8 cellular contexts compared by ENCODE assay signal in genomic region chr16:66552288-66553143, GRCh38.
A peak's percentile ranks its signal among the peaks of the same experiment; 100 is the strongest.
DNase-seq lines count a peak whose midpoint lies in the region; ATAC-seq, FAIRE-seq and TF ChIP-seq lines count a peak whose summit lies in the region.

TSS of gene CKLF (plus strand) at chr16:66552576. CDS start at chr16:66552716, 140 bp downstream.

- TF ChIP-seq CTCF in choroid plexus epithelial cell (conservative IDR thresholded peaks at IDR 0.05; ENCODE audit: low read depth, low read length), result no peak

- DNase-seq in AML-193 (lab: John Stamatoyannopoulos, UW), result peak; percentile 88 to 89
- DNase-seq in GM19239 (ENCODE audit: insufficient read length, low spot score), result peak; percentile 91
- DNase-seq in NCI-H524 treated with DMSO at 0.1 percent for 48 hours (lab: John Stamatoyannopoulos, UW), result peak; percentile 35
- DNase-seq in activated CD4-positive, alpha-beta T cell treated with anti-CD3 and anti-CD28 coated beads for 4 hours, result peak; percentile 86 to 88
- peak; percentile 92 for DNase-seq in choroid plexus epithelial cell (ENCODE audit: low read depth)
- peak; percentile 75 to 79 for DNase-seq in stimulated activated CD4-positive, alpha-beta T cell treated with anti-CD3 and anti-CD28 coated beads, Interleukin-1b, Interleukin-23, amount 100 ng/mL, for 1 hour (ENCODE audit: low read depth in 2 of 2)

- H3K27me3 ChIP-seq in layer of hippocampus (ENCODE audit: control insufficient read depth, insufficient read depth, low read length), result no peaks in the 10 kb centered on the region

- peak; percentile 72 for ATAC-seq in HG03442 (IDR thresholded peaks at IDR 0.05; ENCODE audit: unreplicated experiment)

- peak within 1 kb of the TSS; percentile 98 for H3K27ac ChIP-seq in layer of hippocampus (ENCODE audit: low read depth, low read length)

- H3K4me3 ChIP-seq in choroid plexus epithelial cell (ENCODE audit: low read depth, low read length), result peak within 1 kb of the TSS; percentile 84

- no peak for FAIRE-seq in GM19239 (lab: Jason Lieb, UNC)

Comparison
In these comparisons a context has a peak if more than half of its experiments do, and no peak if none do; other contexts are left out.
1. Peak in every context shown above with its lines: DNase-seq, ATAC-seq, H3K4me3 ChIP-seq and H3K27ac ChIP-seq.
2. DNase-seq: peak in every context shown above with its lines; median percentile 92 in choroid plexus epithelial cell; 91 in GM19239; 88 in AML-193; 87 in activated CD4-positive, alpha-beta T cell treated with anti-CD3 and anti-CD28 coated beads for 4 hours; 77 in stimulated activated CD4-positive, alpha-beta T cell treated with anti-CD3 and anti-CD28 coated beads, Interleukin-1b, Interleukin-23, amount 100 ng/mL, for 1 hour; 35 in NCI-H524 treated with DMSO at 0.1 percent for 48 hours.